Comparison of ENCODE assay signal across 1 cellular context in the genomic region with DNA sequence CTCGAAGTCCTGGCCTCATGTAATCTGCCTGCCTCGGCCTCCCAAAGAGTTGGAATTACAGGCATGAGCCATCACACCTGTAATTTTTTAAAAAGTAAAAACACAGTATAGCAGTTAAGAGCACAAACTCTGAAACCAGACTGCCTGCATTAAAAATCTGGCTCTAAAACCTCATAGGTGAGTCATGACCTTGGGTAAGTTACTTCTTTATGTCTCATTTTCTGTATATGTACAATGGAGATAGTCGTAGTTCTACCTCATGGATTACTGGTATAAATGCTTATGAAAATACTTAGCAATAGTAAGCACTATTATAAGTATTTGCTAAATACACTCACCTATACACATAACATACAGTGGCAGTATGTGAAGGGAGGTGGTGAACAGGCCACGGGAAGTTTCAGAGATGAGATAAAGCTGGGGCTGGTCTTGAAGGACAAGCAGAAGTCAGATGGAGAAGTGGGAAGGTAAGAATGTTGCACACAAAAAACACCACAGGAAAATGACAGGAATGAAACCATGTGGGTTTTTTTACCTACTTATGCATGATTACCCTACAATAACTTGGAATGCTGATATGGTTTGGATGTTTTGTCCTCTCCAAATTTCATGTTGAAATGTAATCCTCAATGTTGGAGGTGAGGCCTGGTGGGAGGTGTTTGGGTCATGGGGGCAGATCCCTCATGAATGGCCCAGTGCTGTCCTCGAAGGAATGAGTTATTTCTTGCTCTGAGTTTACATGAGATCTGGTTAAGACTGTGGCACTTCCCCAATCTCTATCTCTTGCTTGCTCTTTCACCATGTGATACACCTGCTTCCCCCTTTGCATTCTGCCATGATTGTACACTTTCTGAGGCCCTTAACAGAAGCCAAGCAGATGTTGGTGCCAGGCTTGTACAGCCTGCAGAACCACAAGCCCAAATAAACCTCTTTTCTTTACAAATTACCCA.
A peak's percentile ranks its signal among the peaks of the same experiment; 100 is the strongest.
TF ChIP-seq lines count a peak whose summit lies in the region.

No MANE protein-coding gene starts in this region.

TF ChIP-seq in K562, 482 proteins besides CTCF, POLR2A, EP300 and RAD21 (continued from another document):
- TF ChIP-seq, protein P1, sequence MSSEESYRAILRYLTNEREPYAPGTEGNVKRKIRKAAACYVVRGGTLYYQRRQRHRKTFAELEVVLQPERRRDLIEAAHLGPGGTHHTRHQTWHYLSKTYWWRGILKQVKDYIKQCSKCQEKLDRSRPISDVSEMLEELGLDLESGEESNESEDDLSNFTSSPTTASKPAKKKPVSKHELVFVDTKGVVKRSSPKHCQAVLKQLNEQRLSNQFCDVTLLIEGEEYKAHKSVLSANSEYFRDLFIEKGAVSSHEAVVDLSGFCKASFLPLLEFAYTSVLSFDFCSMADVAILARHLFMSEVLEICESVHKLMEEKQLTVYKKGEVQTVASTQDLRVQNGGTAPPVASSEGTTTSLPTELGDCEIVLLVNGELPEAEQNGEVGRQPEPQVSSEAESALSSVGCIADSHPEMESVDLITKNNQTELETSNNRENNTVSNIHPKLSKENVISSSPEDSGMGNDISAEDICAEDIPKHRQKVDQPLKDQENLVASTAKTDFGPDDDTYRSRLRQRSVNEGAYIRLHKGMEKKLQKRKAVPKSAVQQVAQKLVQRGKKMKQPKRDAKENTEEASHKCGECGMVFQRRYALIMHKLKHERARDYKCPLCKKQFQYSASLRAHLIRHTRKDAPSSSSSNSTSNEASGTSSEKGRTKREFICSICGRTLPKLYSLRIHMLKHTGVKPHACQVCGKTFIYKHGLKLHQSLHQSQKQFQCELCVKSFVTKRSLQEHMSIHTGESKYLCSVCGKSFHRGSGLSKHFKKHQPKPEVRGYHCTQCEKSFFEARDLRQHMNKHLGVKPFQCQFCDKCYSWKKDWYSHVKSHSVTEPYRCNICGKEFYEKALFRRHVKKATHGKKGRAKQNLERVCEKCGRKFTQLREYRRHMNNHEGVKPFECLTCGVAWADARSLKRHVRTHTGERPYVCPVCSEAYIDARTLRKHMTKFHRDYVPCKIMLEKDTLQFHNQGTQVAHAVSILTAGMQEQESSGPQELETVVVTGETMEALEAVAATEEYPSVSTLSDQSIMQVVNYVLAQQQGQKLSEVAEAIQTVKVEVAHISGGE (CRISPR knock-in tag; IDR thresholded peaks at IDR 0.05), result peak in 1 of 3 experiments; percentile 72; a peak in 2 of 6 replicates
- TF ChIP-seq, protein P2, sequence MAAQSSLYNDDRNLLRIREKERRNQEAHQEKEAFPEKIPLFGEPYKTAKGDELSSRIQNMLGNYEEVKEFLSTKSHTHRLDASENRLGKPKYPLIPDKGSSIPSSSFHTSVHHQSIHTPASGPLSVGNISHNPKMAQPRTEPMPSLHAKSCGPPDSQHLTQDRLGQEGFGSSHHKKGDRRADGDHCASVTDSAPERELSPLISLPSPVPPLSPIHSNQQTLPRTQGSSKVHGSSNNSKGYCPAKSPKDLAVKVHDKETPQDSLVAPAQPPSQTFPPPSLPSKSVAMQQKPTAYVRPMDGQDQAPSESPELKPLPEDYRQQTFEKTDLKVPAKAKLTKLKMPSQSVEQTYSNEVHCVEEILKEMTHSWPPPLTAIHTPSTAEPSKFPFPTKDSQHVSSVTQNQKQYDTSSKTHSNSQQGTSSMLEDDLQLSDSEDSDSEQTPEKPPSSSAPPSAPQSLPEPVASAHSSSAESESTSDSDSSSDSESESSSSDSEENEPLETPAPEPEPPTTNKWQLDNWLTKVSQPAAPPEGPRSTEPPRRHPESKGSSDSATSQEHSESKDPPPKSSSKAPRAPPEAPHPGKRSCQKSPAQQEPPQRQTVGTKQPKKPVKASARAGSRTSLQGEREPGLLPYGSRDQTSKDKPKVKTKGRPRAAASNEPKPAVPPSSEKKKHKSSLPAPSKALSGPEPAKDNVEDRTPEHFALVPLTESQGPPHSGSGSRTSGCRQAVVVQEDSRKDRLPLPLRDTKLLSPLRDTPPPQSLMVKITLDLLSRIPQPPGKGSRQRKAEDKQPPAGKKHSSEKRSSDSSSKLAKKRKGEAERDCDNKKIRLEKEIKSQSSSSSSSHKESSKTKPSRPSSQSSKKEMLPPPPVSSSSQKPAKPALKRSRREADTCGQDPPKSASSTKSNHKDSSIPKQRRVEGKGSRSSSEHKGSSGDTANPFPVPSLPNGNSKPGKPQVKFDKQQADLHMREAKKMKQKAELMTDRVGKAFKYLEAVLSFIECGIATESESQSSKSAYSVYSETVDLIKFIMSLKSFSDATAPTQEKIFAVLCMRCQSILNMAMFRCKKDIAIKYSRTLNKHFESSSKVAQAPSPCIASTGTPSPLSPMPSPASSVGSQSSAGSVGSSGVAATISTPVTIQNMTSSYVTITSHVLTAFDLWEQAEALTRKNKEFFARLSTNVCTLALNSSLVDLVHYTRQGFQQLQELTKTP (IDR thresholded peaks at IDR 0.05; ENCODE audit: low read depth in 1 of 2, partially characterized antibody in 2 of 2), result no peak
- TF ChIP-seq, protein P3, sequence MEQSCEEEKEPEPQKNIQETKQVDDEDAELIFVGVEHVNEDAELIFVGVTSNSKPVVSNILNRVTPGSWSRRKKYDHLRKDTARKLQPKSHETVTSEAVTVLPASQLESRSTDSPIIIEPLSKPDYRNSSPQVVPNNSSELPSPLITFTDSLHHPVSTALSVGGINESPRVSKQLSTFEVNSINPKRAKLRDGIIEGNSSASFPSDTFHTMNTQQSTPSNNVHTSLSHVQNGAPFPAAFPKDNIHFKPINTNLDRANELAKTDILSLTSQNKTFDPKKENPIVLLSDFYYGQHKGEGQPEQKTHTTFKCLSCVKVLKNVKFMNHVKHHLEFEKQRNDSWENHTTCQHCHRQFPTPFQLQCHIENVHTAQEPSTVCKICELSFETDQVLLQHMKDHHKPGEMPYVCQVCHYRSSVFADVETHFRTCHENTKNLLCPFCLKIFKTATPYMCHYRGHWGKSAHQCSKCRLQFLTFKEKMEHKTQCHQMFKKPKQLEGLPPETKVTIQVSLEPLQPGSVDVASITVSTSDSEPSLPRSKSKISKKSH (CRISPR knock-in tag; IDR thresholded peaks at IDR 0.05), result no peak
- peak; percentile 95 for TF ChIP-seq ZNF766 (CRISPR knock-in tag; conservative IDR thresholded peaks at IDR 0.05)
- no peak for TF ChIP-seq TCF3 (CRISPR knock-in tag; IDR thresholded peaks at IDR 0.05)
- TF ChIP-seq HDAC1 (IDR thresholded peaks at IDR 0.05), result 0 out of 4 replicates have a peak, but pooled peaks of 1 of the 2 experiments have one; percentile 17
- TF ChIP-seq NR3C1 (CRISPR knock-in tag; IDR thresholded peaks at IDR 0.05), result no peak
- TF ChIP-seq, protein P4, sequence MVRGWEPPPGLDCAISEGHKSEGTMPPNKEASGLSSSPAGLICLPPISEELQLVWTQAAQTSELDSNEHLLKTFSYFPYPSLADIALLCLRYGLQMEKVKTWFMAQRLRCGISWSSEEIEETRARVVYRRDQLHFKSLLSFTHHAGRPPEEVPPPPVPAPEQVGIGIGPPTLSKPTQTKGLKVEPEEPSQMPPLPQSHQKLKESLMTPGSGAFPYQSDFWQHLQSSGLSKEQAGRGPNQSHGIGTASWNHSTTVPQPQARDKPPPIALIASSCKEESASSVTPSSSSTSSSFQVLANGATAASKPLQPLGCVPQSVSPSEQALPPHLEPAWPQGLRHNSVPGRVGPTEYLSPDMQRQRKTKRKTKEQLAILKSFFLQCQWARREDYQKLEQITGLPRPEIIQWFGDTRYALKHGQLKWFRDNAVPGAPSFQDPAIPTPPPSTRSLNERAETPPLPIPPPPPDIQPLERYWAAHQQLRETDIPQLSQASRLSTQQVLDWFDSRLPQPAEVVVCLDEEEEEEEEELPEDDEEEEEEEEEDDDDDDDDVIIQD (CRISPR knock-in tag; IDR thresholded peaks at IDR 0.05), result no peak
- TF ChIP-seq CREBBP (IDR thresholded peaks at IDR 0.05; ENCODE audit: low read depth, low read length), result no peak
- no peak for TF ChIP-seq KHSRP (IDR thresholded peaks at IDR 0.05)
- TF ChIP-seq MEIS2 (IDR thresholded peaks at IDR 0.05; ENCODE audit: partially characterized antibody), result peak; percentile 62
- TF ChIP-seq ZSCAN29 (IDR thresholded peaks at IDR 0.05), result no peak
- TF ChIP-seq ESRRA (IDR thresholded peaks at IDR 0.05; ENCODE audit: borderline replicate concordance, low read depth), result peak; percentile 80
- TF ChIP-seq, protein P5, sequence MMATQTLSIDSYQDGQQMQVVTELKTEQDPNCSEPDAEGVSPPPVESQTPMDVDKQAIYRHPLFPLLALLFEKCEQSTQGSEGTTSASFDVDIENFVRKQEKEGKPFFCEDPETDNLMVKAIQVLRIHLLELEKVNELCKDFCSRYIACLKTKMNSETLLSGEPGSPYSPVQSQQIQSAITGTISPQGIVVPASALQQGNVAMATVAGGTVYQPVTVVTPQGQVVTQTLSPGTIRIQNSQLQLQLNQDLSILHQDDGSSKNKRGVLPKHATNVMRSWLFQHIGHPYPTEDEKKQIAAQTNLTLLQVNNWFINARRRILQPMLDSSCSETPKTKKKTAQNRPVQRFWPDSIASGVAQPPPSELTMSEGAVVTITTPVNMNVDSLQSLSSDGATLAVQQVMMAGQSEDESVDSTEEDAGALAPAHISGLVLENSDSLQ (IDR thresholded peaks at IDR 0.05), result peak; percentile 59
- TF ChIP-seq ZNF224 (CRISPR knock-in tag; IDR thresholded peaks at IDR 0.05), result no peak
- TF ChIP-seq SRSF3 (IDR thresholded peaks at IDR 0.05; ENCODE audit: insufficient read depth, low read length), result no peak
- TF ChIP-seq ZNF668 (CRISPR knock-in tag; IDR thresholded peaks at IDR 0.05), result no peak
- TF ChIP-seq GTF2F1 (IDR thresholded peaks at IDR 0.05; ENCODE audit: low read depth, low read length), result no peak
- TF ChIP-seq CXXC5 (CRISPR knock-in tag; IDR thresholded peaks at IDR 0.05), result 0 out of 2 replicates have a peak, but pooled peaks have one; percentile 21
- no peak for TF ChIP-seq ZBTB8A (IDR thresholded peaks at IDR 0.05; ENCODE audit: partially characterized antibody)
- TF ChIP-seq ZFP30 (CRISPR knock-in tag; IDR thresholded peaks at IDR 0.05; ENCODE audit: borderline replicate concordance), result no peak
- no peak for TF ChIP-seq TEAD2 (tag; IDR thresholded peaks at IDR 0.05)
- TF ChIP-seq ZNF695 (CRISPR knock-in tag; IDR thresholded peaks at IDR 0.05), result no peak
- TF ChIP-seq ZNF140 (CRISPR knock-in tag; IDR thresholded peaks at IDR 0.05), result no peak
- TF ChIP-seq ZNF79 (CRISPR knock-in tag; IDR thresholded peaks at IDR 0.05; ENCODE audit: low read depth), result no peak
- TF ChIP-seq, protein P6, sequence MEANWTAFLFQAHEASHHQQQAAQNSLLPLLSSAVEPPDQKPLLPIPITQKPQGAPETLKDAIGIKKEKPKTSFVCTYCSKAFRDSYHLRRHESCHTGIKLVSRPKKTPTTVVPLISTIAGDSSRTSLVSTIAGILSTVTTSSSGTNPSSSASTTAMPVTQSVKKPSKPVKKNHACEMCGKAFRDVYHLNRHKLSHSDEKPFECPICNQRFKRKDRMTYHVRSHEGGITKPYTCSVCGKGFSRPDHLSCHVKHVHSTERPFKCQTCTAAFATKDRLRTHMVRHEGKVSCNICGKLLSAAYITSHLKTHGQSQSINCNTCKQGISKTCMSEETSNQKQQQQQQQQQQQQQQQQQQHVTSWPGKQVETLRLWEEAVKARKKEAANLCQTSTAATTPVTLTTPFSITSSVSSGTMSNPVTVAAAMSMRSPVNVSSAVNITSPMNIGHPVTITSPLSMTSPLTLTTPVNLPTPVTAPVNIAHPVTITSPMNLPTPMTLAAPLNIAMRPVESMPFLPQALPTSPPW (CRISPR knock-in tag; IDR thresholded peaks at IDR 0.05), result peak; percentile 23; the same call in 1 of the 2 replicates
- no peak for TF ChIP-seq PCBP1 (IDR thresholded peaks at IDR 0.05; ENCODE audit: low read depth, low read length, poor library complexity, severe bottlenecking)
- TF ChIP-seq ZBED1 (IDR thresholded peaks at IDR 0.05), result no peak
- no peak for TF ChIP-seq ATF1 (CRISPR knock-in tag; IDR thresholded peaks at IDR 0.05)
- TF ChIP-seq ATF1 (tag; IDR thresholded peaks at IDR 0.05), result no peak
- TF ChIP-seq DPF2 (IDR thresholded peaks at IDR 0.05), result 0 out of 2 replicates have a peak, but pooled peaks have one; percentile 16
- no peak for TF ChIP-seq NR2C2 (CRISPR knock-in tag; IDR thresholded peaks at IDR 0.05)
- peak; percentile 32; the same call in 1 of the 2 replicates for TF ChIP-seq NR2C2 (tag; IDR thresholded peaks at IDR 0.05)
- TF ChIP-seq, protein P7, sequence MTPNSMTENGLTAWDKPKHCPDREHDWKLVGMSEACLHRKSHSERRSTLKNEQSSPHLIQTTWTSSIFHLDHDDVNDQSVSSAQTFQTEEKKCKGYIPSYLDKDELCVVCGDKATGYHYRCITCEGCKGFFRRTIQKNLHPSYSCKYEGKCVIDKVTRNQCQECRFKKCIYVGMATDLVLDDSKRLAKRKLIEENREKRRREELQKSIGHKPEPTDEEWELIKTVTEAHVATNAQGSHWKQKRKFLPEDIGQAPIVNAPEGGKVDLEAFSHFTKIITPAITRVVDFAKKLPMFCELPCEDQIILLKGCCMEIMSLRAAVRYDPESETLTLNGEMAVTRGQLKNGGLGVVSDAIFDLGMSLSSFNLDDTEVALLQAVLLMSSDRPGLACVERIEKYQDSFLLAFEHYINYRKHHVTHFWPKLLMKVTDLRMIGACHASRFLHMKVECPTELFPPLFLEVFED (CRISPR knock-in tag; conservative IDR thresholded peaks at IDR 0.05), result no peak
- TF ChIP-seq, protein P8, sequence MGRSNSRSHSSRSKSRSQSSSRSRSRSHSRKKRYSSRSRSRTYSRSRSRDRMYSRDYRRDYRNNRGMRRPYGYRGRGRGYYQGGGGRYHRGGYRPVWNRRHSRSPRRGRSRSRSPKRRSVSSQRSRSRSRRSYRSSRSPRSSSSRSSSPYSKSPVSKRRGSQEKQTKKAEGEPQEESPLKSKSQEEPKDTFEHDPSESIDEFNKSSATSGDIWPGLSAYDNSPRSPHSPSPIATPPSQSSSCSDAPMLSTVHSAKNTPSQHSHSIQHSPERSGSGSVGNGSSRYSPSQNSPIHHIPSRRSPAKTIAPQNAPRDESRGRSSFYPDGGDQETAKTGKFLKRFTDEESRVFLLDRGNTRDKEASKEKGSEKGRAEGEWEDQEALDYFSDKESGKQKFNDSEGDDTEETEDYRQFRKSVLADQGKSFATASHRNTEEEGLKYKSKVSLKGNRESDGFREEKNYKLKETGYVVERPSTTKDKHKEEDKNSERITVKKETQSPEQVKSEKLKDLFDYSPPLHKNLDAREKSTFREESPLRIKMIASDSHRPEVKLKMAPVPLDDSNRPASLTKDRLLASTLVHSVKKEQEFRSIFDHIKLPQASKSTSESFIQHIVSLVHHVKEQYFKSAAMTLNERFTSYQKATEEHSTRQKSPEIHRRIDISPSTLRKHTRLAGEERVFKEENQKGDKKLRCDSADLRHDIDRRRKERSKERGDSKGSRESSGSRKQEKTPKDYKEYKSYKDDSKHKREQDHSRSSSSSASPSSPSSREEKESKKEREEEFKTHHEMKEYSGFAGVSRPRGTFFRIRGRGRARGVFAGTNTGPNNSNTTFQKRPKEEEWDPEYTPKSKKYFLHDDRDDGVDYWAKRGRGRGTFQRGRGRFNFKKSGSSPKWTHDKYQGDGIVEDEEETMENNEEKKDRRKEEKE (IDR thresholded peaks at IDR 0.05; ENCODE audit: borderline replicate concordance in 1 of 2, control insufficient read depth in 1 of 2, low read depth in 2 of 2, low read length in 1 of 2), result no peak
- no peak for TF ChIP-seq FOXM1 (IDR thresholded peaks at IDR 0.05; ENCODE audit: low read depth)
- no peak for TF ChIP-seq FOXM1 (CRISPR knock-in tag; IDR thresholded peaks at IDR 0.05; ENCODE audit: low read depth)
